ENCODE assay signal across 1 cellular context in genomic region chr13:101706651-101707050, GRCh38.
TF ChIP-seq lines count a peak whose summit lies in the region.

No MANE protein-coding gene starts in this region.

TF ChIP-seq in endothelial cell of umbilical vein, 7 proteins besides CTCF, POLR2A, EP300 and RAD21:
- TF ChIP-seq FOS (IDR thresholded peaks at IDR 0.05; ENCODE audit: borderline replicate concordance, insufficient read depth, low read length) (no peak), MYC (IDR thresholded peaks at IDR 0.05; ENCODE audit: low read depth, low read length) (no peak), GATA2 (IDR thresholded peaks at IDR 0.05; ENCODE audit: insufficient read depth, insufficient read length, low read depth, low read length) (no peak), JUN (IDR thresholded peaks at IDR 0.05; ENCODE audit: borderline replicate concordance, insufficient read depth, insufficient read length, low read depth) (no peak), POLR2AphosphoS5 (IDR thresholded peaks at IDR 0.05; ENCODE audit: insufficient read depth, low read depth, low read length) (no peak), MAX (IDR thresholded peaks at IDR 0.05; ENCODE audit: insufficient read depth, insufficient read length) (no peak), EZH2 (IDR thresholded peaks at IDR 0.05; ENCODE audit: borderline replicate concordance, low read depth, low read length, severe bottlenecking) (no peak)
